28 cellular contexts compared by ENCODE assay signal in genomic region chr3:139099968-139100817, GRCh38. TPM values are rescaled to one million over a fixed set of nuclear protein-coding genes. Genes with fewer than 3 reads are reported as not detected.
"Had no signal": no experiment of that assay in that cellular context is flagged by ENCODE, and none has a peak within 500 bp of the region (broad histone marks: within the 10 kb centered on the region; RNA-seq: fewer than 3 reads in every experiment).

No MANE protein-coding gene starts in this region.

- H3K9me3 ChIP-seq: colonic mucosa, gastrocnemius medialis had no signal

- DNase-seq: activated CD4-positive, alpha-beta T cell treated with anti-CD3 and anti-CD28 coated beads for 4 hours; activated CD4-positive, alpha-beta T cell treated with anti-CD3 and anti-CD28 coated beads, Interleukin-2, amount 10 ng/mL, durations not matched to agents 7 days and 5 days; activated CD4-positive, alpha-beta T cell treated with anti-CD3 and anti-CD28 coated beads, Interleukin-2, amount 50 U/mL, for 4 hours; activated CD4-positive, CD25-positive, alpha-beta regulatory T cell; activated CD4-positive, CD25-positive, alpha-beta regulatory T cell treated with anti-CD3 and anti-CD28 coated beads, Interleukin-2, amount 50 U/mL, for 72 hours; activated CD8-positive, alpha-beta memory T cell treated with anti-CD3 and anti-CD28 coated beads, Interleukin-2, amount 50 U/mL, for 48 hours; activated gamma-delta T cell; activated naive CD4-positive, alpha-beta T cell; activated naive CD4-positive, alpha-beta T cell treated with anti-CD3 and anti-CD28 coated beads, Interleukin-2, amount 10 ng/mL, durations not matched to agents 7 days and 5 days; activated naive CD8-positive, alpha-beta T cell treated with anti-CD3 and anti-CD28 coated beads, Interleukin-2, amount 10 ng/mL, durations not matched to agents 7 days and 5 days; activated T-cell treated with anti-CD3 and anti-CD28 coated beads for 4 hours; activated T-cell treated with anti-CD3 and anti-CD28 coated beads, Interleukin-2, amount 50 U/mL, for 24 hours; activated T-cell treated with anti-CD3 and anti-CD28 coated beads, Interleukin-2, amount 50 U/mL, for 72 hours; caudate nucleus; colonic mucosa; dorsolateral prefrontal cortex; effector memory CD4-positive, alpha-beta T cell; endodermal cell; foreskin keratinocyte; gastrocnemius medialis; glutamatergic neuron; T-helper 2 cell had no signal

- H3K27me3 ChIP-seq: colonic mucosa, gastrocnemius medialis had no signal

- ATAC-seq: activated naive CD4-positive, alpha-beta T cell treated with anti-CD3 and anti-CD28 coated beads, Interleukin-2, amount 50 U/mL, for 72 hours; activated T-cell treated with anti-CD3 and anti-CD28 coated beads, Interleukin-2, amount 50 U/mL, for 72 hours; esophagus mucosa; foreskin keratinocyte; gastrocnemius medialis had no signal

- H3K36me3 ChIP-seq: colonic mucosa, gastrocnemius medialis had no signal

- H3K4me3 ChIP-seq: colonic mucosa, dorsolateral prefrontal cortex, gastrocnemius medialis had no signal

- H3K27ac ChIP-seq: colonic mucosa, dorsolateral prefrontal cortex, foreskin keratinocyte, gastrocnemius medialis had no signal

- H3K4me1 ChIP-seq: colonic mucosa, foreskin keratinocyte, gastrocnemius medialis had no signal

RNA-seq across cellular contexts. Expression of gene PRR23C, which starts 55.5 kb away (rescaled TPM):
- total RNA-seq: activated CD4-positive, alpha-beta memory T cell treated with anti-CD3 and anti-CD28 coated beads, Interleukin-2, amount 10 ng/mL, durations not matched to agents 7 days and 5 days; activated CD4-positive, alpha-beta T cell treated with anti-CD3 and anti-CD28 coated beads, Interleukin-2, amount 10 ng/mL, durations not matched to agents 7 days and 5 days; activated naive CD4-positive, alpha-beta T cell treated with anti-CD3 and anti-CD28 coated beads, Interleukin-2, amount 50 U/mL, for 72 hours; activated naive CD8-positive, alpha-beta T cell treated with anti-CD3 and anti-CD28 coated beads, Interleukin-2, amount 10 ng/mL, durations not matched to agents 7 days and 5 days; activated T-cell treated with anti-CD3 and anti-CD28 coated beads, Interleukin-2, amount 50 U/mL, for 72 hours; astrocyte; colonic mucosa; dorsolateral prefrontal cortex; endodermal cell; epithelial cell of proximal tubule; esophagus mucosa; foreskin keratinocyte; gastrocnemius medialis; T-helper 1 cell treated with Interleukin-12 subunit alpha and Interleukin-12 subunit beta and Interleukin-4 antibody, amounts not matched to agents 30 ng/mL and 1 ng/mL, for 36 hours had no signal
- polyA plus RNA-seq: foreskin keratinocyte had no signal
